In genomic region chr5:133453084-133453765, GRCh38 we compare ENCODE assay signal across 17 cellular contexts.
DNase-seq lines count a peak whose midpoint lies in the region; ATAC-seq, FAIRE-seq and TF ChIP-seq lines count a peak whose summit lies in the region.
"Had no signal": no experiment of that assay in that cellular context is flagged by ENCODE, and none has a peak within 500 bp of the region (broad histone marks: within the 10 kb centered on the region; RNA-seq: fewer than 3 reads in every experiment).

No MANE protein-coding gene starts in this region.

- H3K4me1 Mint-ChIP-seq in H9: peaks cover 9 to 15% of the 10 kb centered on the region in 2 experiments
- H3K4me1 Mint-ChIP-seq in natural killer cell treated with Interleukin-12 subunit alpha and Interleukin-12 subunit beta and Interleukin-15 and Interleukin-18, amount 100 ng/mL, for 72 hours (ENCODE audit: low read depth in 2 of 2): no peaks in the 10 kb centered on the region

- H2BK20ac ChIP-seq in H9 (ENCODE audit: low read depth, low read length, poor library complexity, severe bottlenecking): no peak overlapping the region

- H3K4ac ChIP-seq in H9 (ENCODE audit: low read depth, low read length): no peak overlapping the region

- H2AFZ ChIP-seq in H9 (ENCODE audit: low read length): no peak overlapping the region

- no peak overlapping the region for H2BK15ac ChIP-seq in H9 (ENCODE audit: low read depth, low read length)

- H2BK12ac ChIP-seq in H9 (ENCODE audit: insufficient read length, low read depth, low read length): no peak overlapping the region

- FAIRE-seq in urothelium cell line (lab: Jason Lieb, UNC): peak; percentile 37
- FAIRE-seq: G401.6, GM12892, H54 had no signal

- in situ Hi-C loops in KBM-7 (cut with MboI; ENCODE audit: low pct_unique_long_range_greater_than_20kb, low sequenced_read_pairs): no loop called here

- H3K23me2 ChIP-seq in H9 (ENCODE audit: insufficient read length, low read depth, low read length, poor library complexity, severe bottlenecking): no peaks in the 10 kb centered on the region

- H3K79me2 ChIP-seq in H9 (ENCODE audit: insufficient read depth, low read length): no peaks in the 10 kb centered on the region

- peak overlapping the region in 1 of 3 experiments; percentile 48; a peak in 1 of 7 replicates for H3K27ac Mint-ChIP-seq in H9
- no peak overlapping the region for H3K27ac Mint-ChIP-seq in natural killer cell treated with Interleukin-12 subunit alpha and Interleukin-12 subunit beta and Interleukin-15 and Interleukin-18, amount 100 ng/mL, for 72 hours
- H3K27ac Mint-ChIP-seq: CD4-positive, alpha-beta memory T cell had no signal

- POLR2A ChIA-PET in HEK293 (lab: Yijun Ruan, JAX): no interaction called here

- H3K4me3 ChIP-seq in HEK293 (ENCODE audit: low read depth, low read length): no peak overlapping the region

- no peak overlapping the region for H3K23ac ChIP-seq in H9 (ENCODE audit: insufficient read length, low read depth, low read length)

- no peak overlapping the region for H3K56ac ChIP-seq in H9 (ENCODE audit: insufficient read length, low read depth, low read length)

- no peak overlapping the region for H3K14ac ChIP-seq in H9 (ENCODE audit: insufficient read depth, low read length)

- TF ChIP-seq CTCF in H9 (conservative IDR thresholded peaks at IDR 0.05): no peak
- TF ChIP-seq CTCF in HEK293 (tag by site-specific recombination; IDR thresholded peaks at IDR 0.05): no peak

- no peak overlapping the region for H3K4me3 Mint-ChIP-seq in H9
- H3K4me3 Mint-ChIP-seq in natural killer cell treated with Interleukin-12 subunit alpha and Interleukin-12 subunit beta and Interleukin-15 and Interleukin-18, amount 100 ng/mL, for 72 hours: no peak overlapping the region
- H3K4me3 Mint-ChIP-seq: CD4-positive, alpha-beta memory T cell had no signal

- CTCF ChIA-PET in HEK293 (lab: Yijun Ruan, JAX): interaction anchor here (0.5 to 1.1 kb wide), 2 partner anchors 29 to 1532 kb away, joined by 3 to 4 read pairs; no protein-coding TSS in a partner anchor

- H3K4me2 ChIP-seq in H9 (ENCODE audit: insufficient read depth, insufficient read length, low read length): no peak overlapping the region

- WGBS in H9 (ENCODE audit: extremely low coverage, insufficient read length, low lambda C conversion rate): no CpG with 5 or more reads among the region's 4 CpGs

- H3K4me1 ChIP-seq in H9 (ENCODE audit: insufficient read depth, low read length): no peaks in the 10 kb centered on the region
- no peaks in the 10 kb centered on the region; the same call in 1 of the 2 replicates for H3K4me1 ChIP-seq in HEK293 (ENCODE audit: control insufficient read depth, insufficient read depth, low read length)

- H3K27me3 Mint-ChIP-seq in H9 (ENCODE audit: low read depth): no peaks in the 10 kb centered on the region; the same call in 1 of the 2 replicates
- peaks cover 0 to 2% of the 10 kb centered on the region in 2 donors for H3K27me3 Mint-ChIP-seq in natural killer cell treated with Interleukin-12 subunit alpha and Interleukin-12 subunit beta and Interleukin-15 and Interleukin-18, amount 100 ng/mL, for 72 hours

- H4K8ac ChIP-seq in H9 (replicated peaks; ENCODE audit: insufficient read length, low read depth, low read length): no peak overlapping the region

- no peaks in the 10 kb centered on the region for H3K79me1 ChIP-seq in H9 (ENCODE audit: insufficient read depth, low read depth, low read length, poor library complexity, severe bottlenecking)

- H3K27me3 ChIP-seq in H9 (ENCODE audit: insufficient read depth, low read length): no peaks in the 10 kb centered on the region

- no peak overlapping the region for H3T11ph ChIP-seq in H9 (ENCODE audit: low read length)

- H3K27ac ChIP-seq in H9 (ENCODE audit: insufficient read length, low read depth, low read length) (no peak overlapping the region), HEK293 (ENCODE audit: extremely low read depth, low read depth, low read length) (no peak overlapping the region)

- peak overlapping the region; percentile 13 for H4K91ac ChIP-seq in H9 (ENCODE audit: insufficient read length, low read depth, low read length)

- no peak overlapping the region for H2AK5ac ChIP-seq in H9 (ENCODE audit: insufficient read length, low read length)

- no peak overlapping the region for H4K5ac ChIP-seq in H9 (ENCODE audit: insufficient read length, low read depth, low read length)

- no peak overlapping the region for H3K18ac ChIP-seq in H9 (ENCODE audit: insufficient read length, low read depth, low read length)

- no peaks in the 10 kb centered on the region; a peak in 2 of 5 replicates for H3K9me3 Mint-ChIP-seq in H9
- no peaks in the 10 kb centered on the region for H3K9me3 Mint-ChIP-seq in natural killer cell treated with Interleukin-12 subunit alpha and Interleukin-12 subunit beta and Interleukin-15 and Interleukin-18, amount 100 ng/mL, for 72 hours

- DNase-seq in H9 (peak; percentile 10), urothelium cell line (ENCODE audit: low spot score) (no peak), KBM-7 (no peak), cerebellar nuclear complex (lab: John Stamatoyannopoulos, UW) (no peak)
- peak; percentile 12 for DNase-seq in natural killer cell treated with Interleukin-12 subunit alpha and Interleukin-12 subunit beta and Interleukin-15 and Interleukin-18, amount 100 ng/mL, for 72 hours (ENCODE audit: low spot score)
- DNase-seq: C1 segment of cervical spinal cord; Calu3; CD4-positive, alpha-beta memory T cell; COR-L47; DMS153; DND-41; GOT3; HCEC 1CT had no signal

- no peaks in the 10 kb centered on the region for H3K9me3 ChIP-seq in H9 (ENCODE audit: control insufficient read depth, low read depth, low read length)
- no peaks in the 10 kb centered on the region for H3K9me3 ChIP-seq in HEK293 (ENCODE audit: control insufficient read depth, insufficient read depth, low read depth, low read length)

- H3K36me3 Mint-ChIP-seq in H9 (ENCODE audit: insufficient read depth in 1 of 3, low read depth in 3 of 3): no peaks in the 10 kb centered on the region
- H3K36me3 Mint-ChIP-seq in natural killer cell treated with Interleukin-12 subunit alpha and Interleukin-12 subunit beta and Interleukin-15 and Interleukin-18, amount 100 ng/mL, for 72 hours: no peaks in the 10 kb centered on the region
- H3K36me3 Mint-ChIP-seq: CD4-positive, alpha-beta memory T cell had no signal

- no peaks in the 10 kb centered on the region for H3K36me3 ChIP-seq in HEK293 (ENCODE audit: control insufficient read depth in 2 of 2, insufficient read depth in 1 of 2, low read length in 2 of 2)

- ATAC-seq in natural killer cell treated with Interleukin-12 subunit alpha and Interleukin-12 subunit beta and Interleukin-15 and Interleukin-18, amount 100 ng/mL, for 72 hours: no peak

- H4K20me1 ChIP-seq in H9 (ENCODE audit: control insufficient read depth, insufficient read depth, insufficient read length): no peaks in the 10 kb centered on the region

- H2BK5ac ChIP-seq in H9 (ENCODE audit: insufficient read length, low read length): no peak overlapping the region

- H3K9ac ChIP-seq in H9 (ENCODE audit: extremely low read depth, insufficient read length, low read length): no peak overlapping the region

- no peak overlapping the region for H2BK120ac ChIP-seq in H9 (ENCODE audit: low read depth, low read length, poor library complexity, severe bottlenecking)

TF ChIP-seq in HEK293, 187 proteins besides CTCF, POLR2A, EP300 and RAD21:
- TF ChIP-seq ZNF623 (tag by site-specific recombination; IDR thresholded peaks at IDR 0.05) (no peak), ZNF513 (tag by site-specific recombination; IDR thresholded peaks at IDR 0.05) (peak; percentile 83), OSR2 (tag by site-specific recombination; IDR thresholded peaks at IDR 0.05) (no peak)

Comparison
In these comparisons a context has a peak if more than half of its experiments do, and no peak if none do; other contexts are left out.
1. DNase-seq: peak in H9 (single experiment) and natural killer cell treated with Interleukin-12 subunit alpha and Interleukin-12 subunit beta and Interleukin-15 and Interleukin-18, amount 100 ng/mL, for 72 hours (single experiment); none in urothelium cell line (single experiment), KBM-7 (single experiment) and cerebellar nuclear complex (0 of 2).